ENCODE assay signal across 10 cellular contexts in genomic region chr20:45346291-45346718, GRCh38. TPM values are rescaled to one million over a fixed set of nuclear protein-coding genes. Genes with fewer than 3 reads are reported as not detected.
DNase-seq lines count a peak whose midpoint lies in the region; ATAC-seq and TF ChIP-seq lines count a peak whose summit lies in the region.
"Had no signal": no experiment of that assay in that cellular context is flagged by ENCODE, and none has a peak within 500 bp of the region (broad histone marks: within the 10 kb centered on the region; RNA-seq: fewer than 3 reads in every experiment).

No MANE protein-coding gene starts in this region.

- no peak for TF ChIP-seq POLR2A in heart left ventricle (IDR thresholded peaks at IDR 0.05)
- no peak for TF ChIP-seq POLR2A in breast epithelium (IDR thresholded peaks at IDR 0.05)

- H3K9me3 Mint-ChIP-seq in T-cell: no peaks in the 10 kb centered on the region

- TF ChIP-seq CTCF in heart left ventricle (IDR thresholded peaks at IDR 0.05): no peak
- TF ChIP-seq CTCF in breast epithelium (IDR thresholded peaks at IDR 0.05): no peak

- H3K4me3 Mint-ChIP-seq in T-cell: no peak overlapping the region

- H3K27ac ChIP-seq in heart left ventricle: peak overlapping the region; percentile 84 to 97 (median 95)
- H3K27ac ChIP-seq in breast epithelium: peak overlapping the region; percentile 97 to 99
- H3K27ac ChIP-seq in mesodermal cell (ENCODE audit: low read depth, low read length, severe bottlenecking): no peak overlapping the region
- H3K27ac ChIP-seq in urinary bladder (ENCODE audit: low read depth): peak overlapping the region; percentile 49

- no peak for ATAC-seq in heart left ventricle
- ATAC-seq in Right ventricle myocardium inferior: no peak
- ATAC-seq in T-cell (replicated peaks in 1 of 4): no peak

- H3K9me3 ChIP-seq in heart left ventricle (no peaks in the 10 kb centered on the region), breast epithelium (no peaks in the 10 kb centered on the region), mesodermal cell (ENCODE audit: control insufficient read depth, low read length) (no peaks in the 10 kb centered on the region)

- H3K36me3 ChIP-seq in heart left ventricle: no peaks in the 10 kb centered on the region
- no peaks in the 10 kb centered on the region for H3K36me3 ChIP-seq in breast epithelium
- H3K36me3 ChIP-seq in mesodermal cell (ENCODE audit: control insufficient read depth, insufficient read depth, low read length): peaks cover under 1% of the 10 kb centered on the region
- no peaks in the 10 kb centered on the region for H3K36me3 ChIP-seq in urinary bladder (ENCODE audit: insufficient read depth)

- H3K27me3 ChIP-seq in heart left ventricle: no peaks in the 10 kb centered on the region
- H3K27me3 ChIP-seq in breast epithelium: no peaks in the 10 kb centered on the region

- CTCF ChIA-PET in T-cell (lab: Charles Lee): interaction anchor here in 1 of 2 donors (1.2 kb wide), 1 partner anchor 52 kb away, joined by 3 read pairs; no protein-coding TSS in a partner anchor

- peaks cover 8 to 12% of the 10 kb centered on the region in 2 donors for H3K27me3 Mint-ChIP-seq in T-cell

- intact Hi-C loops in heart left ventricle (cut with DNase I): loop anchor here in 1 of 10 donors (10.0 kb wide), 1 partner anchor 448 kb away; the partner anchor contains the start of genes DNTTIP1 and WFDC3
- intact Hi-C loops in Right ventricle myocardium inferior (cut with DNase I): no loop called here
- intact Hi-C loops in breast epithelium (cut with DNase I; ENCODE audit: low total_unique reads): loop anchor here (10.0 kb wide), 1 partner anchor 1338 kb away; the partner anchor contains the start of gene TP53RK

- WGBS in heart left ventricle, 4 donors: 19 to 41% (median 31%) methylated on average over 3 of the region's 3 CpGs
- WGBS in mesodermal cell (ENCODE audit: insufficient coverage in 2 of 2), 2 experiments: 61 to 81% methylated on average over 3 of the region's 3 CpGs
- WGBS in urinary bladder: 66% methylated on average over 3 of the region's 3 CpGs

- no peak overlapping the region for H3K27ac Mint-ChIP-seq in T-cell

- H3K4me3 ChIP-seq in heart left ventricle: peak overlapping the region in 11 of 12 donors; percentile 60 to 95 (median 77)
- peak overlapping the region in 2 of 3 donors; percentile 82 to 96 for H3K4me3 ChIP-seq in breast epithelium
- H3K4me3 ChIP-seq in mesodermal cell (ENCODE audit: extremely low read depth, insufficient read depth, low read length, poor library complexity, severe bottlenecking): peak overlapping the region; percentile 79
- H3K4me3 ChIP-seq in urinary bladder (ENCODE audit: low read depth, low read length): peak overlapping the region; percentile 22

- POLR2A ChIA-PET in T-cell (lab: Charles Lee): no interaction called here

- no peaks in the 10 kb centered on the region for H3K36me3 Mint-ChIP-seq in T-cell

- H3K4me1 ChIP-seq in heart left ventricle (peaks cover 3 to 70% (median 54%) of the 10 kb centered on the region in 12 donors), breast epithelium (peaks cover 3 to 21% of the 10 kb centered on the region in 2 donors), mesodermal cell (ENCODE audit: control insufficient read depth, insufficient read depth, low read length, poor library complexity, severe bottlenecking) (peaks cover 51% of the 10 kb centered on the region), urinary bladder (ENCODE audit: insufficient read depth) (no peaks in the 10 kb centered on the region)

- peaks cover 12 to 30% (median 19%) of the 10 kb centered on the region in 3 donors for H3K4me1 Mint-ChIP-seq in T-cell

- no peak for DNase-seq in heart left ventricle
- no peak for DNase-seq in Right ventricle myocardium inferior (ENCODE audit: missing footprints)
- no peak for DNase-seq in breast epithelium (ENCODE audit: low spot score in 2 of 2)
- no peak for DNase-seq in 8988T
- no peak for DNase-seq in COR-L47 (lab: John Stamatoyannopoulos, UW)
- no peak for DNase-seq in T-cell
- DNase-seq: cerebellar nuclear complex, DND-41 had no signal

RNA-seq across cellular contexts. Expression of gene SDC4, which starts 1.9 kb away (rescaled TPM):
- total RNA-seq in heart left ventricle: 100 to 1,000 TPM in 2 of 9 donors, 10 to 100 TPM in 7; 62.1 to 140 (median 94.1) TPM
- 100 to 1,000 TPM in 1 of 2 donors, 10 to 100 TPM in 1; 44.3 to 139 TPM for polyA plus RNA-seq in heart left ventricle
- total RNA-seq in Right ventricle myocardium inferior: 82.1 TPM
- total RNA-seq in breast epithelium: 100 to 1,000 TPM in 2 of 3 donors, 10 to 100 TPM in 1; 29.4 to 337 (median 121) TPM
- 119 TPM for polyA plus RNA-seq in mesodermal cell (2013, experiment 1 of 2)
- polyA plus RNA-seq in mesodermal cell (2013, experiment 2 of 2): 125 TPM
- total RNA-seq in urinary bladder: 28.9 TPM
- 110 TPM for polyA plus RNA-seq in urinary bladder
- total RNA-seq in T-cell: 1 to 10 TPM in 4 of 5 donors, under 1 TPM in 1; 0.68 to 4.4 (median 3.5) TPM

RNA-seq across cellular contexts. Expression of gene SYS1, which starts 16.7 kb away (rescaled TPM):
- total RNA-seq in heart left ventricle (10 to 100 TPM; 16.4 to 54.0 (median 23.0) TPM), Right ventricle myocardium inferior (21.9 TPM), breast epithelium (10 to 100 TPM; 30.8 to 56.3 (median 47.3) TPM), urinary bladder (19.5 TPM), T-cell (10 to 100 TPM; 53.1 to 86.9 (median 58.2) TPM)
- polyA plus RNA-seq in heart left ventricle (10 to 100 TPM; 12.6 to 68.8 TPM), urinary bladder (39.4 TPM)
- 14.7 TPM for polyA plus RNA-seq in mesodermal cell (2013, experiment 1 of 2)
- polyA plus RNA-seq in mesodermal cell (2013, experiment 2 of 2): 12.0 TPM

RNA-seq across cellular contexts. Expression of gene TP53TG5, which starts 31.8 kb away (rescaled TPM):
- total RNA-seq in heart left ventricle (1 to 10 TPM in 2 of 9 donors, under 1 TPM in 5, not detected in 2; 0.32 to 3.2 (median 0.76) TPM), Right ventricle myocardium inferior (0.73 TPM), breast epithelium (1 to 10 TPM in 1 of 3 donors, not detected in 2; 1.3 TPM), urinary bladder (0.69 TPM), T-cell (under 1 TPM in 3 of 5 donors, not detected in 2; 0.10 to 0.23 (median 0.16) TPM)
- polyA plus RNA-seq in heart left ventricle (1 to 10 TPM in 1 of 2 donors, under 1 TPM in 1; 0.40 to 1.5 TPM), urinary bladder (0.96 TPM)
- not detected for polyA plus RNA-seq in mesodermal cell (2013, experiment 1 of 2)
- polyA plus RNA-seq in mesodermal cell (2013, experiment 2 of 2): not detected

RNA-seq across cellular contexts. Expression of gene MATN4, which starts 38.2 kb away (rescaled TPM):
- total RNA-seq in heart left ventricle (not detected), Right ventricle myocardium inferior (not detected), breast epithelium (1 to 10 TPM in 1 of 3 donors, under 1 TPM in 1, not detected in 1; 0.33 to 1.6 TPM), urinary bladder (1.5 TPM), T-cell (not detected)
- polyA plus RNA-seq in heart left ventricle (not detected), urinary bladder (0.58 TPM)
- polyA plus RNA-seq in mesodermal cell (2013, experiment 1 of 2): 0.59 TPM
- polyA plus RNA-seq in mesodermal cell (2013, experiment 2 of 2): 0.20 TPM

RNA-seq across cellular contexts. Expression of gene RBPJL, which starts 39.7 kb away (rescaled TPM):
- total RNA-seq in heart left ventricle (not detected), Right ventricle myocardium inferior (not detected), breast epithelium (not detected), urinary bladder (not detected), T-cell (under 1 TPM in 3 of 5 donors, not detected in 2; 0.22 to 0.29 (median 0.26) TPM)
- polyA plus RNA-seq in heart left ventricle (not detected), urinary bladder (not detected)
- polyA plus RNA-seq in mesodermal cell (2013, experiment 1 of 2): not detected
- polyA plus RNA-seq in mesodermal cell (2013, experiment 2 of 2): not detected

Comparison
In these comparisons a context has a peak if more than half of its experiments do, and no peak if none do; other contexts are left out.
1. H3K4me3 ChIP-seq: peak in every context shown above with its lines; median percentile 89 in breast epithelium; 79 in mesodermal cell; 77 in heart left ventricle; 22 in urinary bladder.